8 cellular contexts compared by ENCODE assay signal in genomic region chr19:9934132-9934950, GRCh38. TPM values are rescaled to one million over a fixed set of nuclear protein-coding genes. Genes with fewer than 3 reads are reported as not detected.
DNase-seq lines count a peak whose midpoint lies in the region; ATAC-seq and TF ChIP-seq lines count a peak whose summit lies in the region.

No MANE protein-coding gene starts in this region.

- H3K27me3 ChIP-seq in dorsolateral prefrontal cortex (peaks cover 0 to 60% (median 23%) of the 10 kb centered on the region in 45 donors), lower lobe of right lung (ENCODE audit: low read depth) (peaks cover 62% of the 10 kb centered on the region)

- no peaks in the 10 kb centered on the region for H3K36me3 ChIP-seq in lower lobe of right lung

- H3K36me3 Mint-ChIP-seq in activated CD4-positive, alpha-beta memory T cell treated with anti-CD3 and anti-CD28 coated beads for 36 hours = no peaks in the 10 kb centered on the region

- POLR2A ChIA-PET in activated CD4-positive, alpha-beta memory T cell treated with anti-CD3 and anti-CD28 coated beads for 36 hours (lab: Charles Lee) = interaction anchor here (1.3 kb wide), 1 partner anchor 93 kb away, joined by 3 read pairs; no protein-coding TSS in a partner anchor

- H3K27me3 Mint-ChIP-seq in activated CD4-positive, alpha-beta memory T cell treated with anti-CD3 and anti-CD28 coated beads for 36 hours = peaks cover 46% of the 10 kb centered on the region

- H3K27ac Mint-ChIP-seq in activated CD4-positive, alpha-beta memory T cell treated with anti-CD3 and anti-CD28 coated beads for 36 hours = no peak overlapping the region

- H3K27ac ChIP-seq in dorsolateral prefrontal cortex (peak overlapping the region in 37 of 59 donors; percentile 5 to 79 (median 54)), lower lobe of right lung (no peak overlapping the region)

- TF ChIP-seq CTCF in dorsolateral prefrontal cortex (IDR thresholded peaks at IDR 0.05 in 54 of 56, conservative IDR thresholded peaks at IDR 0.05 in 2 of 56; ENCODE audit: low read depth in 1 of 56, partially characterized antibody in 56 of 56) = peak; percentile 42 to 89 (median 79)
- peak; percentile 81 for TF ChIP-seq CTCF in lower lobe of right lung (IDR thresholded peaks at IDR 0.05)

- H3K9me3 Mint-ChIP-seq in activated CD4-positive, alpha-beta memory T cell treated with anti-CD3 and anti-CD28 coated beads for 36 hours = no peaks in the 10 kb centered on the region

- intact Hi-C loops in Right ventricle myocardium inferior (cut with DNase I) (loop anchor here (5.0 kb wide), 2 partner anchors 318 to 458 kb away; partner anchors contain the start of gene MRPL4), cardiac septum (cut with DNase I) (loop anchor here (2.0 to 10.0 kb wide), 5 partner anchors 73 to 450 kb away; partner anchors contain the start of genes EIF3G, MRPL4, P2RY11 and TYK2), dorsolateral prefrontal cortex (cut with DNase I) (loop anchor here (5.0 kb wide), 4 partner anchors 73 to 458 kb away; partner anchors contain the start of genes P2RY11 (in 2 of the 2) and MRPL4 (in 1 of the 2)), lower lobe of right lung (cut with DNase I) (loop anchor here (10.0 kb wide), 1 partner anchor 90 kb away; no protein-coding TSS in a partner anchor)
- intact Hi-C loops in activated CD4-positive, alpha-beta memory T cell treated with anti-CD3 and anti-CD28 coated beads for 36 hours (cut with micrococcal nuclease) = loop anchor here (1.0 to 5.0 kb wide), 5 partner anchors 66 to 453 kb away; partner anchors contain the start of gene P2RY11

- DNase-seq in Right ventricle myocardium inferior (ENCODE audit: missing footprints) (peak; percentile 70), cardiac septum (ENCODE audit: low spot score) (no peak), NCI-H446 (lab: John Stamatoyannopoulos, UW) (peak; percentile 69 to 86), dorsolateral prefrontal cortex (peak; percentile 29 to 81 (median 71)), lower lobe of right lung (peak; percentile 72)
- DNase-seq in activated CD4-positive, alpha-beta memory T cell treated with anti-CD3 and anti-CD28 coated beads for 36 hours = peak; percentile 90
- peak; percentile 56 for DNase-seq in stimulated activated CD8-positive, alpha-beta memory T cell treated with anti-CD3 and anti-CD28 coated beads, Interleukin-12 subunit alpha, Interleukin-12 subunit beta, amount 100 ng/mL, for 24 hours (ENCODE audit: extremely low read depth)

- H3K4me1 ChIP-seq in lower lobe of right lung = peaks cover 25% of the 10 kb centered on the region

- no peak overlapping the region for H3K4me3 Mint-ChIP-seq in activated CD4-positive, alpha-beta memory T cell treated with anti-CD3 and anti-CD28 coated beads for 36 hours

- H3K9me3 ChIP-seq in lower lobe of right lung = no peaks in the 10 kb centered on the region

- ATAC-seq in Right ventricle myocardium inferior (peak; percentile 81), lower lobe of right lung (peak; percentile 68 to 89), GM18502 (IDR thresholded peaks at IDR 0.05; ENCODE audit: poor library complexity, unreplicated experiment) (no peak)

- CTCF ChIA-PET in activated CD4-positive, alpha-beta memory T cell treated with anti-CD3 and anti-CD28 coated beads for 36 hours (lab: Charles Lee) = interaction anchor here (2.5 to 5.2 kb wide), 2 partner anchors 93 kb away, joined by 14 to 133 read pairs; no protein-coding TSS in a partner anchor

- peaks cover 28% of the 10 kb centered on the region for H3K4me1 Mint-ChIP-seq in activated CD4-positive, alpha-beta memory T cell treated with anti-CD3 and anti-CD28 coated beads for 36 hours (ENCODE audit: low read depth)

- H3K4me3 ChIP-seq in dorsolateral prefrontal cortex = peak overlapping the region in 50 of 59 donors; percentile 4 to 70 (median 55)
- H3K4me3 ChIP-seq in lower lobe of right lung = no peak overlapping the region

RNA-seq across cellular contexts. Expression of gene OLFM2, which starts 2.0 kb away (rescaled TPM):
- 2.2 TPM for total RNA-seq in Right ventricle myocardium inferior
- 4.1 TPM for total RNA-seq in cardiac septum
- under 1 TPM; 0.58 to 0.59 TPM for total RNA-seq in activated CD4-positive, alpha-beta memory T cell treated with anti-CD3 and anti-CD28 coated beads for 36 hours
- total RNA-seq in dorsolateral prefrontal cortex = 100 to 1,000 TPM in 76 of 120 experiments, 10 to 100 TPM in 44; 50.2 to 350 (median 106) TPM
- total RNA-seq in lower lobe of right lung = 8.5 TPM
